Comparison of ENCODE assay signal across 26 cellular contexts in genomic region chr18:68962623-68963022, GRCh38.
"Had no signal": no experiment of that assay in that cellular context is flagged by ENCODE, and none has a peak within 500 bp of the region (broad histone marks: within the 10 kb centered on the region; RNA-seq: fewer than 3 reads in every experiment).

No MANE protein-coding gene starts in this region.

- H3K79me2 ChIP-seq: hepatocyte had no signal

- H3K36me3 ChIP-seq: gastroesophageal sphincter, heart left ventricle, left ventricle myocardium inferior, lower lobe of right lung, ovary, sigmoid colon, stomach, thyroid gland, vagina had no signal

- H3K4me3 ChIP-seq: coronary artery, gastroesophageal sphincter, heart left ventricle, hepatocyte, left ventricle myocardium inferior, lower lobe of right lung, ovary, psoas muscle, sigmoid colon, stomach, thyroid gland, vagina had no signal

- H3K9me3 ChIP-seq: gastroesophageal sphincter, heart left ventricle, left ventricle myocardium inferior, lower lobe of right lung, ovary, psoas muscle, sigmoid colon, thyroid gland, vagina had no signal

- H3K27me3 ChIP-seq: gastroesophageal sphincter, heart left ventricle, hepatocyte, ovary, sigmoid colon, stomach, thyroid gland, vagina had no signal

- H3K4me2 ChIP-seq: hepatocyte had no signal

- H3K27ac ChIP-seq: coronary artery, gastroesophageal sphincter, heart left ventricle, hepatocyte, left ventricle myocardium inferior, lower lobe of right lung, ovary, psoas muscle, sigmoid colon, stomach, thyroid gland, vagina had no signal

- H2AFZ ChIP-seq: hepatocyte had no signal

- H3K4me1 ChIP-seq: gastroesophageal sphincter, heart left ventricle, left ventricle myocardium inferior, lower lobe of right lung, psoas muscle, sigmoid colon, stomach, thyroid gland, vagina had no signal

- DNase-seq: dermis blood vessel endothelial cell; effector memory CD4-positive, alpha-beta T cell; foreskin fibroblast; heart left ventricle; islet precursor cell; kidney glomerular epithelial cell; left colon; left ventricle myocardium inferior; lower lobe of right lung; natural killer cell; occipital lobe; ovary; posterior cingulate gyrus; psoas muscle; right cardiac atrium; sigmoid colon; stimulated activated CD4-positive, alpha-beta T cell treated with anti-CD3 and anti-CD28 coated beads, Interleukin-2, amount 100 ng/mL, for 24 hours; stimulated activated CD4-positive, alpha-beta T cell treated with anti-CD3 and anti-CD28 coated beads, Interleukin-4, amount 100 ng/mL, for 24 hours; stimulated activated naive CD4-positive, alpha-beta T cell treated with Interleukin-2 at 50 U/mL for 16 hours; stomach; thyroid gland had no signal

- ATAC-seq: gastroesophageal sphincter; heart left ventricle; left colon; lower lobe of right lung; natural killer cell; psoas muscle; right cardiac atrium; stimulated activated effector memory CD8-positive, alpha-beta T cell treated with anti-CD3 and anti-CD28 coated beads, Interleukin-12 subunit alpha, Interleukin-12 subunit beta, amount 100 ng/mL, for 72 hours had no signal
